ENCODE assay signal across 21 cellular contexts in the genomic region with DNA sequence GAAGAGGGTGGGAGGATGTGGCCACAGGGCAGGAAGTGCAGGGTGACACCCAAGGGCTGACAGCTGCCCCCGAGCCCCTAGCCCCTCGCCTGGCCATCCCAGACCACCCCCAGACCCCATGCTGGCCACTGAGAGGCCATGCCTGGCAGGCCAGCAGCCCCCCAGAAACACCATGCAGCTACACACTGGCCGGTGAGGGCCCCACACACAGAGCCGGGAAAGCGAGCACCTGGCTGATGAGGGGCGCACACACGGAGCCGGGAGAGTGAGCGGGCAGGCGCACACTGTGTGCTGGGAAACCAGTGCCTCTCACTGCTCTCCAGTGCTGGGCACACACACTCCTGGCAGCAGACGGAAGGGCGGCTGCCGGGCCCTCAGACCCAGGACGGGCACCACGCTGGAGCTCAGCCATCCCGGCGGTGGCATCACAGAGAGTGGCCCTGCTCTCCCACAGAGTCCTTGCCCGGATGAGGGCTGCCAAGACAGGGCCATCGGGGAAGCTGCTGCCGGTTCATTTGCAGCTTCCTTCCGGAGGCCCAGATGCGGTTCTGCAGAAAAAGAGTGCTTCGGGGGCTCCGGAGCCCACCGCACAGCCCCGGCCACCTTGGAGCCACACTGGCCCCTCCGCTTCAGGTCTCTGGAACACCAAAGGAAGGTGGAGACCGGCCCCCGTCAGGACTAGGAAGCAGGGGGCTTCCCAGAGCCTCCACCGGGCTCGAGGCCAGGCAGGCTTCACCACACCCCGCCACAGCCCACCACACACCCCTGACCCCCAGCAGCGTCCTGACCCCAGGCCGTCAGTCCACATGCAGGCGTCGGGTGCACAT.
"Had no signal": no experiment of that assay in that cellular context is flagged by ENCODE, and none has a peak within 500 bp of the region (broad histone marks: within the 10 kb centered on the region; RNA-seq: fewer than 3 reads in every experiment).

No MANE protein-coding gene starts in this region.

- H3K9me3 Mint-ChIP-seq: activated naive CD8-positive, alpha-beta T cell treated with anti-CD3 and anti-CD28 coated beads for 36 hours; activated T-cell treated with anti-CD3 and anti-CD28 coated beads, Interleukin-2, amount 50 U/mL, for 72 hours; central memory CD8-positive, alpha-beta T cell had no signal

- ATAC-seq: activated T-cell treated with anti-CD3 and anti-CD28 coated beads, Interleukin-2, amount 50 U/mL, for 72 hours; gastrocnemius medialis; heart left ventricle; left cardiac atrium; SK-N-SH treated with all-trans-retinoic acid at 6 μM for 48 hours; stimulated activated naive B cell treated with anti-CD40 and anti-IgM and Interleukin-4, amounts not matched to agents 10 μg/mL and 1 μg/mL and 100 μg/mL, for 72 hours had no signal

- H3K9ac ChIP-seq: parathyroid adenoma had no signal

- H3K36me3 Mint-ChIP-seq: activated naive CD8-positive, alpha-beta T cell treated with anti-CD3 and anti-CD28 coated beads for 36 hours; brain; immature natural killer cell; stimulated activated naive B cell treated with anti-CD40 and anti-IgM and Interleukin-4, amounts not matched to agents 10 μg/mL and 1 μg/mL and 100 μg/mL, for 72 hours had no signal

- H3K36me3 ChIP-seq: gastrocnemius medialis, heart left ventricle, lower lobe of right lung had no signal

- DNase-seq: activated CD4-positive, alpha-beta T cell treated with anti-CD3 and anti-CD28 coated beads, Interleukin-2, amount 50 U/mL, for 4 hours; activated CD4-positive, CD25-positive, alpha-beta regulatory T cell treated with anti-CD3 and anti-CD28 coated beads, Interleukin-2, amount 50 U/mL, for 72 hours; activated naive CD8-positive, alpha-beta T cell treated with anti-CD3 and anti-CD28 coated beads for 36 hours; activated T-cell treated with anti-CD3 and anti-CD28 coated beads, Interleukin-2, amount 50 U/mL, for 72 hours; effector memory CD4-positive, alpha-beta T cell; gastrocnemius medialis; immature natural killer cell; left cardiac atrium; lower lobe of right lung; midbrain; stimulated activated CD4-positive, alpha-beta T cell treated with anti-CD3 and anti-CD28 coated beads, Interleukin-2, amount 100 ng/mL, for 48 hours; stimulated activated naive B cell treated with anti-CD40 and anti-IgM and Interleukin-4, amounts not matched to agents 10 μg/mL and 1 μg/mL and 100 μg/mL, for 72 hours; T-helper 1 cell; T1000; trophoblast cell had no signal

- H3K4me3 Mint-ChIP-seq: activated naive CD8-positive, alpha-beta T cell treated with anti-CD3 and anti-CD28 coated beads for 36 hours; activated T-cell treated with anti-CD3 and anti-CD28 coated beads, Interleukin-2, amount 50 U/mL, for 72 hours; brain; central memory CD8-positive, alpha-beta T cell; immature natural killer cell; stimulated activated naive B cell treated with anti-CD40 and anti-IgM and Interleukin-4, amounts not matched to agents 10 μg/mL and 1 μg/mL and 100 μg/mL, for 72 hours had no signal

- H3K9me3 ChIP-seq: gastrocnemius medialis, heart left ventricle, lower lobe of right lung had no signal

- H3K27ac ChIP-seq: epithelial cell of prostate, gastrocnemius medialis, heart left ventricle, lower lobe of right lung, parathyroid adenoma had no signal

- H3K27ac Mint-ChIP-seq: activated naive CD8-positive, alpha-beta T cell treated with anti-CD3 and anti-CD28 coated beads for 36 hours; activated T-cell treated with anti-CD3 and anti-CD28 coated beads, Interleukin-2, amount 50 U/mL, for 72 hours; brain; immature natural killer cell; stimulated activated naive B cell treated with anti-CD40 and anti-IgM and Interleukin-4, amounts not matched to agents 10 μg/mL and 1 μg/mL and 100 μg/mL, for 72 hours had no signal

- H3K27me3 Mint-ChIP-seq: activated naive CD8-positive, alpha-beta T cell treated with anti-CD3 and anti-CD28 coated beads for 36 hours had no signal

- H3K4me1 ChIP-seq: gastrocnemius medialis, heart left ventricle, lower lobe of right lung, parathyroid adenoma had no signal

- H3K27me3 ChIP-seq: gastrocnemius medialis had no signal

- H3K4me3 ChIP-seq: gastrocnemius medialis, heart left ventricle, lower lobe of right lung had no signal

- H3K4me1 Mint-ChIP-seq: activated naive CD8-positive, alpha-beta T cell treated with anti-CD3 and anti-CD28 coated beads for 36 hours; central memory CD8-positive, alpha-beta T cell; immature natural killer cell had no signal
